Comparison of ENCODE assay signal across 17 cellular contexts in genomic region chr14:28494196-28494595, GRCh38.
"Had no signal": no experiment of that assay in that cellular context is flagged by ENCODE, and none has a peak within 500 bp of the region (broad histone marks: within the 10 kb centered on the region; RNA-seq: fewer than 3 reads in every experiment).

No MANE protein-coding gene starts in this region.

- H3K36me3 Mint-ChIP-seq: memory B cell had no signal

- H3K27me3 ChIP-seq: brain microvascular endothelial cell, gastrocnemius medialis, heart right ventricle, stomach had no signal

- H3K27ac Mint-ChIP-seq: activated CD4-positive, alpha-beta T cell treated with anti-CD3 and anti-CD28 coated beads, Interleukin-2, amount 10 ng/mL, durations not matched to agents 7 days and 5 days; memory B cell; nephron; T-helper 17 cell had no signal

- H3K9me3 ChIP-seq: gastrocnemius medialis, thoracic aorta had no signal

- H3K4me3 ChIP-seq: gastrocnemius medialis, heart right ventricle, stomach, thoracic aorta had no signal

- H3K27ac ChIP-seq: brain microvascular endothelial cell, gastrocnemius medialis, heart right ventricle, stomach, thoracic aorta had no signal

- ATAC-seq: gastrocnemius medialis, heart right ventricle, left lobe of liver, T-helper 17 cell had no signal

- H3K4me1 ChIP-seq: gastrocnemius medialis, heart right ventricle, stomach had no signal

- H3K4me1 Mint-ChIP-seq: activated CD4-positive, alpha-beta T cell treated with anti-CD3 and anti-CD28 coated beads, Interleukin-2, amount 10 ng/mL, durations not matched to agents 7 days and 5 days; memory B cell; nephron; T-helper 17 cell had no signal

- H3K27me3 Mint-ChIP-seq: activated CD4-positive, alpha-beta T cell treated with anti-CD3 and anti-CD28 coated beads, Interleukin-2, amount 10 ng/mL, durations not matched to agents 7 days and 5 days; memory B cell; T-helper 17 cell had no signal

- H3K4me3 Mint-ChIP-seq: activated CD4-positive, alpha-beta T cell treated with anti-CD3 and anti-CD28 coated beads, Interleukin-2, amount 10 ng/mL, durations not matched to agents 7 days and 5 days; memory B cell; nephron; T-helper 17 cell had no signal

- H3K9me3 Mint-ChIP-seq: memory B cell, nephron had no signal

- DNase-seq: activated CD4-positive, alpha-beta T cell treated with anti-CD3 and anti-CD28 coated beads, Interleukin-2, amount 10 ng/mL, durations not matched to agents 7 days and 5 days; activated CD4-positive, CD25-positive, alpha-beta regulatory T cell; activated naive CD4-positive, alpha-beta T cell treated with anti-CD3 and anti-CD28 coated beads, Interleukin-2, amount 50 U/mL, for 16 hours; activated T-cell treated with anti-CD3 and anti-CD28 coated beads for 4 hours; brain microvascular endothelial cell; gastrocnemius medialis; heart right ventricle; islet precursor cell; stimulated activated CD4-positive, alpha-beta T cell treated with anti-CD3 and anti-CD28 coated beads, Interleukin-4, amount 100 ng/mL, for 1 hour; stimulated activated CD8-positive, alpha-beta memory T cell treated with anti-CD3 and anti-CD28 coated beads, Interleukin-4, amount 100 ng/mL, for 48 hours; stomach; T-helper 17 cell had no signal

- FAIRE-seq: TTC549 had no signal

- H3K36me3 ChIP-seq: brain microvascular endothelial cell, gastrocnemius medialis, heart right ventricle, stomach, thoracic aorta had no signal
